In genomic region chr16:2963611-2964415, GRCh38 we compare ENCODE assay signal across 8 cellular contexts. TPM values are rescaled to one million over a fixed set of nuclear protein-coding genes. Genes with fewer than 3 reads are reported as not detected.
DNase-seq lines count a peak whose midpoint lies in the region; ATAC-seq and TF ChIP-seq lines count a peak whose summit lies in the region.

KREMEN2 (plus strand) TSS chr16:2964275; CDS start chr16:2964521, 246 bp downstream.

- peak within 1 kb of the TSS; percentile 87 for H3K27ac ChIP-seq in WERI-Rb-1

- DNase-seq in activated CD4-positive, CD25-positive, alpha-beta regulatory T cell treated with anti-CD3 and anti-CD28 coated beads, Interleukin-2, amount 50 U/mL, for 72 hours: no peak
- DNase-seq in NCI-H1105 treated with DMSO at 0.1 percent for 48 hours (lab: John Stamatoyannopoulos, UW) (peak; percentile 39), WERI-Rb-1 (peak; percentile 96), skeletal muscle cell (ENCODE audit: low read depth) (no peak), pons (ENCODE audit: low spot score) (no peak)

- peak; percentile 9 to 30 for ATAC-seq in activated CD4-positive, CD25-positive, alpha-beta regulatory T cell treated with anti-CD3 and anti-CD28 coated beads, Interleukin-2, amount 50 U/mL, for 24 hours
- ATAC-seq in esophagus mucosa (peak; percentile 12), HG03571 (IDR thresholded peaks at IDR 0.05; ENCODE audit: unreplicated experiment) (no peak)

- peaks cover 3% of the 10 kb centered on the region for H3K9me3 ChIP-seq in WERI-Rb-1 (ENCODE audit: severe bottlenecking)

- H3K27me3 ChIP-seq in WERI-Rb-1 (ENCODE audit: insufficient read depth, low read depth, severe bottlenecking): no peaks in the 10 kb centered on the region

- H3K4me3 ChIP-seq in WERI-Rb-1 (ENCODE audit: low read depth, low read length) (peak within 1 kb of the TSS; percentile 62), skeletal muscle cell (ENCODE audit: low read depth, low read length) (peak within 1 kb of the TSS; percentile 41)

- peak; percentile 37; the same call in 1 of the 2 replicates for TF ChIP-seq CTCF in WERI-Rb-1 (IDR thresholded peaks at IDR 0.05; ENCODE audit: low read depth, low read length)

- peaks cover 24% of the 10 kb centered on the region for H3K36me3 ChIP-seq in WERI-Rb-1

RNA-seq across cellular contexts. Expression of gene KREMEN2, which starts in this region (rescaled TPM):
- total RNA-seq in esophagus mucosa: 1.3 TPM

Comparison
In these comparisons a context has a peak if more than half of its experiments do, and no peak if none do; other contexts are left out.
1. DNase-seq: peak in NCI-H1105 treated with DMSO at 0.1 percent for 48 hours (single experiment) and WERI-Rb-1 (single experiment); none in activated CD4-positive, CD25-positive, alpha-beta regulatory T cell treated with anti-CD3 and anti-CD28 coated beads, Interleukin-2, amount 50 U/mL, for 72 hours (single experiment), skeletal muscle cell (single experiment) and pons (single experiment).